ENCODE assay signal across 1 cellular context in genomic region chr18:31878358-31878757, GRCh38.
TF ChIP-seq lines count a peak whose summit lies in the region.

No MANE protein-coding gene starts in this region.

TF ChIP-seq in WTC11, 78 proteins besides CTCF, POLR2A, EP300 and RAD21 (continued from another document):
- TF ChIP-seq ZNF425 (CRISPR knock-in tag; conservative IDR thresholded peaks at IDR 0.05) = no peak
- TF ChIP-seq PRRX2 (CRISPR knock-in tag; IDR thresholded peaks at IDR 0.05) = no peak
- no peak for TF ChIP-seq TCF7 (CRISPR knock-in tag; IDR thresholded peaks at IDR 0.05; ENCODE audit: low read depth)
- TF ChIP-seq OVOL2 (CRISPR knock-in tag; IDR thresholded peaks at IDR 0.05; ENCODE audit: borderline replicate concordance) = no peak
- TF ChIP-seq, protein P1, sequence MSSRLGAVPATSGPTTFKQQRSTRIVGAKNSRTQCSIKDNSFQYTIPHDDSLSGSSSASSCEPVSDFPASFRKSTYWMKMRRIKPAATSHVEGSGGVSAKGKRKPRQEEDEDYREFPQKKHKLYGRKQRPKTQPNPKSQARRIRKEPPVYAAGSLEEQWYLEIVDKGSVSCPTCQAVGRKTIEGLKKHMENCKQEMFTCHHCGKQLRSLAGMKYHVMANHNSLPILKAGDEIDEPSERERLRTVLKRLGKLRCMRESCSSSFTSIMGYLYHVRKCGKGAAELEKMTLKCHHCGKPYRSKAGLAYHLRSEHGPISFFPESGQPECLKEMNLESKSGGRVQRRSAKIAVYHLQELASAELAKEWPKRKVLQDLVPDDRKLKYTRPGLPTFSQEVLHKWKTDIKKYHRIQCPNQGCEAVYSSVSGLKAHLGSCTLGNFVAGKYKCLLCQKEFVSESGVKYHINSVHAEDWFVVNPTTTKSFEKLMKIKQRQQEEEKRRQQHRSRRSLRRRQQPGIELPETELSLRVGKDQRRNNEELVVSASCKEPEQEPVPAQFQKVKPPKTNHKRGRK (CRISPR knock-in tag; IDR thresholded peaks at IDR 0.05; ENCODE audit: borderline replicate concordance) = no peak
- TF ChIP-seq NFYB (CRISPR knock-in tag; conservative IDR thresholded peaks at IDR 0.05; ENCODE audit: low read depth) = no peak
- TF ChIP-seq CBFB (CRISPR knock-in tag; IDR thresholded peaks at IDR 0.05; ENCODE audit: low read depth) = no peak
- TF ChIP-seq SP1 (CRISPR knock-in tag; conservative IDR thresholded peaks at IDR 0.05) = no peak
- no peak for TF ChIP-seq ESRRA (CRISPR knock-in tag; IDR thresholded peaks at IDR 0.05; ENCODE audit: borderline replicate concordance)
- TF ChIP-seq, protein P2, sequence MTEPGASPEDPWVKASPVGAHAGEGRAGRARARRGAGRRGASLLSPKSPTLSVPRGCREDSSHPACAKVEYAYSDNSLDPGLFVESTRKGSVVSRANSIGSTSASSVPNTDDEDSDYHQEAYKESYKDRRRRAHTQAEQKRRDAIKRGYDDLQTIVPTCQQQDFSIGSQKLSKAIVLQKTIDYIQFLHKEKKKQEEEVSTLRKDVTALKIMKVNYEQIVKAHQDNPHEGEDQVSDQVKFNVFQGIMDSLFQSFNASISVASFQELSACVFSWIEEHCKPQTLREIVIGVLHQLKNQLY (CRISPR knock-in tag; IDR thresholded peaks at IDR 0.05) = no peak
